Comparison of ENCODE assay signal across 9 cellular contexts in the genomic region with DNA sequence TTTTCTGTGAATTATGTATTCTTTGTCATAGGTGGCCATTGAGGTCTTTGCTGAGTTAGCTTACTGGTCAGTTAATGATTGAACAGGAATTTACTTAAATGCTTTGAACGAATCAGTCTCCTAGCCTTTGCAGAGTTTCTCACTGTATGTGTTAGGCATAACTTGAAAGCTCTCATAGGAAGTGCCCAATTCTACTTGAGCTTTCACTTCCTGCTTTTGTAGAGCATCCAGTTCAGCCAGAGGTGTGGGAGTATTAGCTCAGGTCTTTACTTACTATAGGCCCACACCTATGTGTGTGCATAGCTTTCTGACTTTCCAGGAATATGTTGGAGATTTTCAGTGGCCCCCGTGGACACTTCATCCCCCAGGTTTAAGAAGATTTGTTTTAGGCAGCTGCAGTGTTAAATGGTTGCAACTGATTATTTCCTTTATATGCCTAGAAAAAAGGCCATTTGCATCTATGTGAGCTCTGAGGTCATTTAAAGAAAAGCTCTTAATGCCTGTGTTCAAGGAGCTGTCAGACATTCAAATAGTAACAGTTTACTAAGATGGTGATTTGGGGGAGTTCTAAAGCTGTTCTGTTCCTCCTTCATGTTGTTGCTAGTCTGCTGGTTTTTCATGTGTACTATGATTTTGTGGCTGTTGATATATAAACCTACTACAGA.
DNase-seq lines count a peak whose midpoint lies in the region; ATAC-seq and TF ChIP-seq lines count a peak whose summit lies in the region.
"Had no signal": no experiment of that assay in that cellular context is flagged by ENCODE, and none has a peak within 500 bp of the region (broad histone marks: within the 10 kb centered on the region; RNA-seq: fewer than 3 reads in every experiment).

No MANE protein-coding gene starts in this region.

- DNase-seq in NCI-H748 (lab: John Stamatoyannopoulos, UW; ENCODE audit: unreplicated experiment) (no peak), breast epithelium (ENCODE audit: low spot score in 2 of 2) (no peak), H7 (no peak), head of caudate nucleus (no peak)
- DNase-seq: SK-N-SH had no signal

- no peaks in the 10 kb centered on the region for H3K9me2 ChIP-seq in DOHH2 (replicated peaks; ENCODE audit: control insufficient read depth, low read length)
- H3K9me2 ChIP-seq: SK-N-SH had no signal

- H3K27ac ChIP-seq in DOHH2 (ENCODE audit: low read depth, low read length) (no peak overlapping the region), breast epithelium (no peak overlapping the region)

- intact Hi-C loops in breast epithelium (cut with DNase I; ENCODE audit: low total_unique reads) (no loop called here), head of caudate nucleus (cut with DNase I) (no loop called here)

- no peak for TF ChIP-seq POLR2A in breast epithelium (IDR thresholded peaks at IDR 0.05)

- H3K4me1 ChIP-seq in DOHH2 (ENCODE audit: control insufficient read depth, low read length) = peaks cover 26% of the 10 kb centered on the region
- no peaks in the 10 kb centered on the region for H3K4me1 ChIP-seq in breast epithelium

- TF ChIP-seq CTCF in DOHH2 (IDR thresholded peaks at IDR 0.05; ENCODE audit: low read depth, low read length, poor library complexity, severe bottlenecking) (no peak), breast epithelium (IDR thresholded peaks at IDR 0.05) (no peak)

- peaks cover 6% of the 10 kb centered on the region for H3K79me2 ChIP-seq in DOHH2 (ENCODE audit: control insufficient read depth, low read length)

- H3K9me3 ChIP-seq in DOHH2 (ENCODE audit: control insufficient read depth, insufficient read depth, low read length) (no peaks in the 10 kb centered on the region), breast epithelium (no peaks in the 10 kb centered on the region)
- H3K9me3 ChIP-seq: SK-N-SH had no signal

- H3K4me3 ChIP-seq in DOHH2 (ENCODE audit: low read length) (no peak overlapping the region), breast epithelium (no peak overlapping the region), H7 (ENCODE audit: insufficient read depth, low read depth, low read length) (no peak overlapping the region)

- H3K36me3 ChIP-seq in DOHH2 (ENCODE audit: control insufficient read depth, low read length) = peaks cover 5% of the 10 kb centered on the region; the same call in 1 of the 2 replicates
- no peaks in the 10 kb centered on the region for H3K36me3 ChIP-seq in breast epithelium
- no peaks in the 10 kb centered on the region for H3K36me3 ChIP-seq in H7 (replicated peaks; ENCODE audit: control insufficient read depth, insufficient read depth, low read length)

- H3K4me2 ChIP-seq in DOHH2 (ENCODE audit: low read length) = peak overlapping the region; percentile 30
- H3K4me2 ChIP-seq: SK-N-SH had no signal

- H3K27me3 ChIP-seq in DOHH2 (ENCODE audit: control insufficient read depth, low read length) = no peaks in the 10 kb centered on the region
- H3K27me3 ChIP-seq in breast epithelium = no peaks in the 10 kb centered on the region
- no peaks in the 10 kb centered on the region for H3K27me3 ChIP-seq in H7 (ENCODE audit: control insufficient read depth, insufficient read depth, low read length)

- ATAC-seq in GM21360 (IDR thresholded peaks at IDR 0.05; ENCODE audit: unreplicated experiment) = peak; percentile 98
- ATAC-seq in HG03439 (IDR thresholded peaks at IDR 0.05; ENCODE audit: unreplicated experiment) = peak; percentile 97
- peak; percentile 80 for ATAC-seq in esophagus mucosa

- H4K20me1 ChIP-seq in DOHH2 (ENCODE audit: control insufficient read depth, insufficient read depth, low read depth, low read length) = no peaks in the 10 kb centered on the region

- no peaks in the 10 kb centered on the region for H3F3A ChIP-seq in DOHH2 (ENCODE audit: control insufficient read depth, insufficient read depth)
